ENCODE assay signal across 8 cellular contexts in genomic region chr17:28576758-28577465, GRCh38. TPM values are rescaled to one million over a fixed set of nuclear protein-coding genes. Genes with fewer than 3 reads are reported as not detected.
DNase-seq lines count a peak whose midpoint lies in the region; ATAC-seq and TF ChIP-seq lines count a peak whose summit lies in the region.

ALDOC (minus strand) TSS chr17:28576895; CDS start chr17:28575532, 1,363 bp downstream.

- H3K36me3 Mint-ChIP-seq in chondrocyte (ENCODE audit: low read depth), result peaks cover 2% of the 10 kb centered on the region

- intact Hi-C loops in left colon (cut with DNase I, micrococcal nuclease), result no loop called here

- H3K27me3 Mint-ChIP-seq in chondrocyte (ENCODE audit: low read depth), result no peaks in the 10 kb centered on the region

- peaks cover 10% of the 10 kb centered on the region for H3K4me1 Mint-ChIP-seq in chondrocyte (ENCODE audit: low read depth)

- no peak within 1 kb of the TSS for H3K27ac Mint-ChIP-seq in chondrocyte (ENCODE audit: unreplicated experiment)

- no peaks in the 10 kb centered on the region for H3K9me3 Mint-ChIP-seq in chondrocyte (ENCODE audit: low read depth)

- DNase-seq in NCI-H345 treated with DMSO at 0.1 percent for 48 hours (lab: John Stamatoyannopoulos, UW; ENCODE audit: unreplicated experiment) (peak; percentile 84), chondrocyte (ENCODE audit: low spot score) (peak; percentile 91), left colon (peak; percentile 98 to 100)
- peak; percentile 97 to 99 for DNase-seq in activated CD4-positive, alpha-beta T cell treated with anti-CD3 and anti-CD28 coated beads for 4 hours
- DNase-seq in stimulated activated CD4-positive, alpha-beta T cell treated with anti-CD3 and anti-CD28 coated beads, Interleukin-1b, Interleukin-23, amount 100 ng/mL, for 48 hours, result peak; percentile 97

- 0 out of 2 replicates have a peak, but pooled peaks have one; percentile 4 for TF ChIP-seq CTCF in 22Rv1 (IDR thresholded peaks at IDR 0.05)
- TF ChIP-seq CTCF in chondrocyte (IDR thresholded peaks at IDR 0.05), result no peak

- H3K27ac ChIP-seq in 22Rv1, result peak within 1 kb of the TSS; percentile 73

- peak within 1 kb of the TSS; percentile 52 for H3K4me3 Mint-ChIP-seq in chondrocyte (ENCODE audit: unreplicated experiment)

- peak; percentile 69 for ATAC-seq in HG03097 (IDR thresholded peaks at IDR 0.05; ENCODE audit: low FRiP score, unreplicated experiment)
- ATAC-seq in left colon, result peak; percentile 92

- peak; percentile 86 for TF ChIP-seq POLR2A in GM18526 (IDR thresholded peaks at IDR 0.05; ENCODE audit: extremely low read depth, insufficient read length)

RNA-seq across cellular contexts. Expression of gene ALDOC, which starts in this region (rescaled TPM):
- total RNA-seq in chondrocyte (3.9 to 9.5 TPM (median 8.0 TPM) in 3 replicates), left colon (10 to 100 TPM; 26.0 to 38.6 TPM)

Comparison
In these comparisons a context has a peak if more than half of its experiments do, and no peak if none do; other contexts are left out.
1. Peak in every context shown above with its lines: DNase-seq, ATAC-seq and H3K27ac ChIP-seq.